In the genomic region with DNA sequence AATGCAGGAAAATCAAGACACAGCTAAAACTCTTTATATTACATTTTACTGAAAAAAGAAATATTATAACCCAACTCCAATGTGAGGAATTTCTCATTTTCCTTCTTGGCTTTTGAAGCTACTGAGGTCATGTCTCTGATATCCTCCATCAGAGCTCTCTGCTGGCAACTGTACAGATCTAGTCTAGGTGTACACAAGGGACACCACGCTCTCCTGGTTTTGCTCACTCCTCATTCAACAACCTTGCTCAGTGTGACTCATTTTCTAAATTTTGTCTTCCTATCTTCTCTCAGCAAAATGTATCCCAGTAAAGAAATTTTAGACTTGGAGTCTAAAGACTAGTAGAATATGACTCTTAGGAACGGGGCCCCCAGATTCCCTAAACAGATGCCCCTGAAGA, we compare ENCODE assay signal across 27 cellular contexts.
"Had no signal": no experiment of that assay in that cellular context is flagged by ENCODE, and none has a peak within 500 bp of the region (broad histone marks: within the 10 kb centered on the region; RNA-seq: fewer than 3 reads in every experiment).

No MANE protein-coding gene starts in this region.

- H3K9me3 ChIP-seq: esophagus muscularis mucosa, gastroesophageal sphincter, neutrophil, pancreas, right lobe of liver, thoracic aorta, transverse colon, uterus had no signal

- H3K9me3 Mint-ChIP-seq: stimulated activated naive CD8-positive, alpha-beta T cell treated with anti-CD3 and anti-CD28 coated beads, Interleukin-15, Interleukin-2, amounts not matched to agents 100 ng/mL and 50 ng/mL, for 24 hours had no signal

- DNase-seq: dermis blood vessel endothelial cell; effector memory CD4-positive, alpha-beta T cell; foreskin keratinocyte; hypothalamus; immature natural killer cell; islet precursor cell; kidney glomerular epithelial cell; left colon; natural killer cell; pancreas; retina; right lobe of liver; small intestine; stimulated activated CD4-positive, alpha-beta T cell treated with anti-CD3 and anti-CD28 coated beads, Interleukin-15, amount 100 ng/mL, for 24 hours; stimulated activated CD4-positive, alpha-beta T cell treated with anti-CD3 and anti-CD28 coated beads, Interleukin-2, amount 100 ng/mL, for 48 hours; stimulated activated naive B cell treated with anti-CD40 and anti-IgM and Interleukin-4, amounts not matched to agents 10 μg/mL and 1 μg/mL and 100 μg/mL, for 72 hours; transverse colon; upper lobe of right lung; uterus had no signal

- H3K4me3 Mint-ChIP-seq: immature natural killer cell; memory B cell; natural killer cell; stimulated activated naive B cell treated with anti-CD40 and anti-IgM and Interleukin-4, amounts not matched to agents 10 μg/mL and 1 μg/mL and 100 μg/mL, for 72 hours; stimulated activated naive CD8-positive, alpha-beta T cell treated with anti-CD3 and anti-CD28 coated beads, Interleukin-15, Interleukin-2, amounts not matched to agents 100 ng/mL and 50 ng/mL, for 24 hours had no signal

- H3K27me3 Mint-ChIP-seq: stimulated activated naive B cell treated with anti-CD40 and anti-IgM and Interleukin-4, amounts not matched to agents 10 μg/mL and 1 μg/mL and 100 μg/mL, for 72 hours had no signal

- H3K4me3 ChIP-seq: coronary artery, esophagus muscularis mucosa, gastroesophageal sphincter, lung, pancreas, right lobe of liver, thoracic aorta, transverse colon, upper lobe of right lung, uterus had no signal

- H3K36me3 Mint-ChIP-seq: immature natural killer cell; memory B cell; natural killer cell; stimulated activated naive B cell treated with anti-CD40 and anti-IgM and Interleukin-4, amounts not matched to agents 10 μg/mL and 1 μg/mL and 100 μg/mL, for 72 hours had no signal

- H3K36me3 ChIP-seq: esophagus muscularis mucosa, gastroesophageal sphincter, neutrophil, pancreas, right lobe of liver, thoracic aorta, transverse colon, upper lobe of right lung, uterus had no signal

- ATAC-seq: foreskin keratinocyte; gastroesophageal sphincter; left colon; natural killer cell; right lobe of liver; stimulated activated naive B cell treated with anti-CD40 and anti-IgM and Interleukin-4, amounts not matched to agents 10 μg/mL and 1 μg/mL and 100 μg/mL, for 72 hours; upper lobe of right lung had no signal

- H3K27ac Mint-ChIP-seq: immature natural killer cell; memory B cell; natural killer cell; stimulated activated naive B cell treated with anti-CD40 and anti-IgM and Interleukin-4, amounts not matched to agents 10 μg/mL and 1 μg/mL and 100 μg/mL, for 72 hours; stimulated activated naive CD8-positive, alpha-beta T cell treated with anti-CD3 and anti-CD28 coated beads, Interleukin-15, Interleukin-2, amounts not matched to agents 100 ng/mL and 50 ng/mL, for 24 hours had no signal

- H3K27me3 ChIP-seq: esophagus muscularis mucosa, foreskin keratinocyte, gastroesophageal sphincter, neutrophil, pancreas, right lobe of liver, transverse colon, upper lobe of right lung, uterus had no signal

- H3K4me1 ChIP-seq: esophagus muscularis mucosa, foreskin keratinocyte, gastroesophageal sphincter, pancreas, right lobe of liver, transverse colon, upper lobe of right lung, uterus had no signal

- H3K27ac ChIP-seq: coronary artery, esophagus muscularis mucosa, foreskin keratinocyte, gastroesophageal sphincter, neutrophil, pancreas, right lobe of liver, thoracic aorta, transverse colon, upper lobe of right lung, uterus had no signal

- H3K4me1 Mint-ChIP-seq: immature natural killer cell, natural killer cell had no signal
